8 cellular contexts compared by ENCODE assay signal in genomic region chr21:46097826-46098286, GRCh38. TPM values are rescaled to one million over a fixed set of nuclear protein-coding genes. Genes with fewer than 3 reads are reported as not detected.
A peak's percentile ranks its signal among the peaks of the same experiment; 100 is the strongest.
DNase-seq lines count a peak whose midpoint lies in the region; ATAC-seq and TF ChIP-seq lines count a peak whose summit lies in the region.

TSS of gene COL6A2 (plus strand) at chr21:46098112.

- intact Hi-C loops in testis (cut with DNase I; ENCODE audit: low total_unique reads), result loop anchor here (5.0 kb wide), 1 partner anchor 126 kb away; no protein-coding TSS in a partner anchor

- TF ChIP-seq POLR2A in testis (IDR thresholded peaks at IDR 0.05), result no peak

- no peak within 1 kb of the TSS for H3K4me3 ChIP-seq in CD8-positive, alpha-beta memory T cell (ENCODE audit: low read length)
- H3K4me3 ChIP-seq in fibroblast of pulmonary artery (replicated peaks; ENCODE audit: low read depth, low read length) (peak within 1 kb of the TSS; percentile 78), neural cell (ENCODE audit: low read length) (peak within 1 kb of the TSS; percentile 37), testis (peak within 1 kb of the TSS; percentile 70 to 74)

- peak within 1 kb of the TSS; percentile 33 to 84 (median 74) for H3K4me3 Mint-ChIP-seq in CD8-positive, alpha-beta memory T cell

- H3K27me3 ChIP-seq in CD8-positive, alpha-beta memory T cell (ENCODE audit: insufficient read depth, low read length, poor library complexity, severe bottlenecking), result no peaks in the 10 kb centered on the region
- H3K27me3 ChIP-seq in neural cell (ENCODE audit: insufficient read depth, low read depth, low read length) (peaks cover 37% of the 10 kb centered on the region), testis (no peaks in the 10 kb centered on the region)

- no peak for TF ChIP-seq RAD21 in neural cell (conservative IDR thresholded peaks at IDR 0.05)

- H3K4me1 Mint-ChIP-seq in CD8-positive, alpha-beta memory T cell, result peaks cover 15 to 37% (median 22%) of the 10 kb centered on the region in 3 donors

- ATAC-seq in HG02885 (IDR thresholded peaks at IDR 0.05; ENCODE audit: poor library complexity, unreplicated experiment), result no peak

- peaks cover 8 to 14% (median 11%) of the 10 kb centered on the region in 5 donors for H3K9me3 Mint-ChIP-seq in CD8-positive, alpha-beta memory T cell

- WGBS in testis, 2 donors, result 0% methylated on average over 3 to 31 of the region's 58 CpGs

- DNase-seq in CD8-positive, alpha-beta memory T cell, result peak; percentile 25 to 60 (median 30)
- peak; percentile 10 for DNase-seq in NCI-H2227 treated with DMSO at 0.1 percent for 48 hours (lab: John Stamatoyannopoulos, UW)
- peak; percentile 23 to 38 for DNase-seq in activated T-helper 1 cell treated with anti-CD3 and anti-CD28 coated beads, Interleukin-2, amount 50 U/mL, for 16 hours (ENCODE audit: low read depth in 1 of 2, low spot score in 1 of 2)
- DNase-seq in fibroblast of pulmonary artery (ENCODE audit: low read depth), result peak; percentile 63
- peak; percentile 67 for DNase-seq in testis
- no peak for DNase-seq in GF-D8 (lab: John Stamatoyannopoulos, UW)

- no peaks in the 10 kb centered on the region for H3K79me2 ChIP-seq in neural cell (replicated peaks; ENCODE audit: insufficient read depth, low read length)

- peaks cover 31 to 35% of the 10 kb centered on the region in 2 donors for H3K27me3 Mint-ChIP-seq in CD8-positive, alpha-beta memory T cell

- no peaks in the 10 kb centered on the region for H3K9me2 ChIP-seq in neural cell (ENCODE audit: insufficient read depth, low read length)

- H2AFZ ChIP-seq in neural cell (ENCODE audit: low read depth, low read length), result no peak within 1 kb of the TSS

- no peaks in the 10 kb centered on the region for H3K4me1 ChIP-seq in CD8-positive, alpha-beta memory T cell (ENCODE audit: insufficient read depth, low read length)
- peaks cover 3% of the 10 kb centered on the region for H3K4me1 ChIP-seq in testis

- H3K36me3 ChIP-seq in CD8-positive, alpha-beta memory T cell (ENCODE audit: insufficient read depth, low read length), result no peaks in the 10 kb centered on the region
- no peaks in the 10 kb centered on the region for H3K36me3 ChIP-seq in neural cell (ENCODE audit: insufficient read depth, low read length)
- H3K36me3 ChIP-seq in testis (ENCODE audit: low read depth, missing control alignments), result no peaks in the 10 kb centered on the region

- no peak for TF ChIP-seq EP300 in neural cell (conservative IDR thresholded peaks at IDR 0.05; ENCODE audit: poor library complexity, severe bottlenecking)

- POLR2A ChIA-PET in CD8-positive, alpha-beta memory T cell (lab: Charles Lee), result no interaction called here

- TF ChIP-seq CTCF in fibroblast of pulmonary artery (IDR thresholded peaks at IDR 0.05; ENCODE audit: low read length, missing control alignments), result no peak
- TF ChIP-seq CTCF in neural cell (IDR thresholded peaks at IDR 0.05; ENCODE audit: poor library complexity, severe bottlenecking), result no peak
- peak in 1 of 3 experiments; percentile 24 for TF ChIP-seq CTCF in testis (IDR thresholded peaks at IDR 0.05)

- H3K27ac Mint-ChIP-seq in CD8-positive, alpha-beta memory T cell, result peak within 1 kb of the TSS in 4 of 8 donors; percentile 8 to 43 (median 31)

- H3K27ac ChIP-seq in CD8-positive, alpha-beta memory T cell (ENCODE audit: low read depth, low read length), result no peak within 1 kb of the TSS
- no peak within 1 kb of the TSS for H3K27ac ChIP-seq in neural cell (ENCODE audit: low read length)
- peak within 1 kb of the TSS; percentile 69 to 94 for H3K27ac ChIP-seq in testis

- CTCF ChIA-PET in CD8-positive, alpha-beta memory T cell (lab: Charles Lee), result no interaction called here

- no peak within 1 kb of the TSS for H3K4me2 ChIP-seq in neural cell (ENCODE audit: low read length)

- H4K20me1 ChIP-seq in neural cell (ENCODE audit: insufficient read depth), result no peaks in the 10 kb centered on the region

- no peak within 1 kb of the TSS for H3K9ac ChIP-seq in neural cell (ENCODE audit: low read length)

- no peaks in the 10 kb centered on the region for H3K9me3 ChIP-seq in CD8-positive, alpha-beta memory T cell (ENCODE audit: low read length)
- H3K9me3 ChIP-seq in neural cell (ENCODE audit: low read length), result peaks cover 8% of the 10 kb centered on the region
- H3K9me3 ChIP-seq in testis, result no peaks in the 10 kb centered on the region

- H3F3A ChIP-seq in neural cell (ENCODE audit: insufficient read depth, low read length, poor library complexity, severe bottlenecking), result no peaks in the 10 kb centered on the region

- H3K36me3 Mint-ChIP-seq in CD8-positive, alpha-beta memory T cell, result peaks cover 0 to 18% (median 2%) of the 10 kb centered on the region in 3 donors

TF ChIP-seq in neural cell, 6 proteins besides CTCF, POLR2A, EP300 and RAD21:
- TF ChIP-seq TAF1 (IDR thresholded peaks at IDR 0.05; ENCODE audit: low read depth) (no peak), REST (IDR thresholded peaks at IDR 0.05; ENCODE audit: borderline replicate concordance) (no peak), SMC3 (conservative IDR thresholded peaks at IDR 0.05; ENCODE audit: poor library complexity) (no peak), MXI1 (conservative IDR thresholded peaks at IDR 0.05; ENCODE audit: poor library complexity, severe bottlenecking) (no peak), EZH2 (IDR thresholded peaks at IDR 0.05; ENCODE audit: borderline replicate concordance, insufficient read depth, low read length, poor library complexity, severe bottlenecking) (no peak), POLR2AphosphoS5 (IDR thresholded peaks at IDR 0.05) (no peak)

RNA-seq across cellular contexts. Expression of gene COL6A2, which starts in this region (rescaled TPM):
- total RNA-seq in CD8-positive, alpha-beta memory T cell, result 10 to 100 TPM; 22.8 to 25.1 TPM
- 17.4 TPM for polyA plus RNA-seq in CD8-positive, alpha-beta memory T cell
- polyA plus RNA-seq in neural cell (not detected in 2 replicates), testis (ENCODE audit: insufficient read depth, low read depth, low replicate concordance) (362 TPM)
- 0.23 and 0.49 TPM in 2 replicates for polyA minus RNA-seq in neural cell
- total RNA-seq in testis, result 100 to 1,000 TPM; 192 to 236 TPM

Comparison
In these comparisons a context has a peak if more than half of its experiments do, and no peak if none do; other contexts are left out.
1. RNA of gene COL6A2 (total RNA-seq): 192 to 236 TPM in testis; 22.8 to 25.1 TPM in CD8-positive, alpha-beta memory T cell; every median in the first group is over 4 times any median in the second.
2. RNA of gene COL6A2 (polyA plus RNA-seq): 362 TPM in testis (single experiment); 17.4 TPM in CD8-positive, alpha-beta memory T cell (single experiment) and not detected in neural cell; every median in the first group is over 10 times any median in the second.
3. H3K27ac ChIP-seq: peak in testis (2 of 2); none in CD8-positive, alpha-beta memory T cell (single experiment) and neural cell (single experiment).